ENCODE assay signal across 2 cellular contexts in the genomic region with DNA sequence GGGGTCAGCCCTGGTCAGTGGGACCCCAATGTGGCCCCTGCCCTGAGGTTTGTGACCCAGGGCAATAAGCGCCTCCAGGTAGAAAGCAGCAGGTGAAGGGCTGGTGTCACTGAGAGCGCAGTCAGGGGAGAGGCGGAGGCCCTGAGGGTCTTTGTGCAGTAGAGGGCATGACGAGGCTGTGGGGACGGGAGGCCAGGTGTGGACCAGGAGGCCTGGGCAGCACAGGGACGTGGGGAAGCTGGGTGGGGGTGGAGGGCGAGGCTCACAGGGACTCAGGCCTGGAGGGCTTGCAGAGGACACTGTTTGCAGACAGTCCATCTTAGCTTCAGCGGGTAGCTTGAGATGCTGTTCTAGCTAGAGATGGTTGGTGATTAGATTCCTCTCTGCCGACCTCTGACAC.
TF ChIP-seq lines count a peak whose summit lies in the region.

No MANE protein-coding gene starts in this region.

TF ChIP-seq in SK-N-SH, 30 proteins besides CTCF, POLR2A, EP300 and RAD21:
- TF ChIP-seq RFX5 (IDR thresholded peaks at IDR 0.05; ENCODE audit: low read length): no peak
- TF ChIP-seq, protein P1, sequence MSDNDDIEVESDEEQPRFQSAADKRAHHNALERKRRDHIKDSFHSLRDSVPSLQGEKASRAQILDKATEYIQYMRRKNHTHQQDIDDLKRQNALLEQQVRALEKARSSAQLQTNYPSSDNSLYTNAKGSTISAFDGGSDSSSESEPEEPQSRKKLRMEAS (IDR thresholded peaks at IDR 0.05; ENCODE audit: low read depth): no peak
- TF ChIP-seq, protein P2, sequence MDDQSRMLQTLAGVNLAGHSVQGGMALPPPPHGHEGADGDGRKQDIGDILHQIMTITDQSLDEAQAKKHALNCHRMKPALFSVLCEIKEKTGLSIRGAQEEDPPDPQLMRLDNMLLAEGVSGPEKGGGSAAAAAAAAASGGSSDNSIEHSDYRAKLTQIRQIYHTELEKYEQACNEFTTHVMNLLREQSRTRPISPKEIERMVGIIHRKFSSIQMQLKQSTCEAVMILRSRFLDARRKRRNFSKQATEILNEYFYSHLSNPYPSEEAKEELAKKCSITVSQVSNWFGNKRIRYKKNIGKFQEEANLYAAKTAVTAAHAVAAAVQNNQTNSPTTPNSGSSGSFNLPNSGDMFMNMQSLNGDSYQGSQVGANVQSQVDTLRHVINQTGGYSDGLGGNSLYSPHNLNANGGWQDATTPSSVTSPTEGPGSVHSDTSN (IDR thresholded peaks at IDR 0.05): no peak
- no peak for TF ChIP-seq CHD2 (IDR thresholded peaks at IDR 0.05; ENCODE audit: low read length, partially characterized antibody)
- TF ChIP-seq, protein P3, sequence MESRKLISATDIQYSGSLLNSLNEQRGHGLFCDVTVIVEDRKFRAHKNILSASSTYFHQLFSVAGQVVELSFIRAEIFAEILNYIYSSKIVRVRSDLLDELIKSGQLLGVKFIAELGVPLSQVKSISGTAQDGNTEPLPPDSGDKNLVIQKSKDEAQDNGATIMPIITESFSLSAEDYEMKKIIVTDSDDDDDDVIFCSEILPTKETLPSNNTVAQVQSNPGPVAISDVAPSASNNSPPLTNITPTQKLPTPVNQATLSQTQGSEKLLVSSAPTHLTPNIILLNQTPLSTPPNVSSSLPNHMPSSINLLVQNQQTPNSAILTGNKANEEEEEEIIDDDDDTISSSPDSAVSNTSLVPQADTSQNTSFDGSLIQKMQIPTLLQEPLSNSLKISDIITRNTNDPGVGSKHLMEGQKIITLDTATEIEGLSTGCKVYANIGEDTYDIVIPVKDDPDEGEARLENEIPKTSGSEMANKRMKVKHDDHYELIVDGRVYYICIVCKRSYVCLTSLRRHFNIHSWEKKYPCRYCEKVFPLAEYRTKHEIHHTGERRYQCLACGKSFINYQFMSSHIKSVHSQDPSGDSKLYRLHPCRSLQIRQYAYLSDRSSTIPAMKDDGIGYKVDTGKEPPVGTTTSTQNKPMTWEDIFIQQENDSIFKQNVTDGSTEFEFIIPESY (IDR thresholded peaks at IDR 0.05; ENCODE audit: borderline replicate concordance, low read depth): no peak
TF ChIP-seq in SK-N-SH: peak in this region for 0.

TF ChIP-seq in SK-N-SH treated with all-trans-retinoic acid at 6 μM for 48 hours, 23 proteins besides CTCF, POLR2A, EP300 and RAD21:
- TF ChIP-seq, protein P4, sequence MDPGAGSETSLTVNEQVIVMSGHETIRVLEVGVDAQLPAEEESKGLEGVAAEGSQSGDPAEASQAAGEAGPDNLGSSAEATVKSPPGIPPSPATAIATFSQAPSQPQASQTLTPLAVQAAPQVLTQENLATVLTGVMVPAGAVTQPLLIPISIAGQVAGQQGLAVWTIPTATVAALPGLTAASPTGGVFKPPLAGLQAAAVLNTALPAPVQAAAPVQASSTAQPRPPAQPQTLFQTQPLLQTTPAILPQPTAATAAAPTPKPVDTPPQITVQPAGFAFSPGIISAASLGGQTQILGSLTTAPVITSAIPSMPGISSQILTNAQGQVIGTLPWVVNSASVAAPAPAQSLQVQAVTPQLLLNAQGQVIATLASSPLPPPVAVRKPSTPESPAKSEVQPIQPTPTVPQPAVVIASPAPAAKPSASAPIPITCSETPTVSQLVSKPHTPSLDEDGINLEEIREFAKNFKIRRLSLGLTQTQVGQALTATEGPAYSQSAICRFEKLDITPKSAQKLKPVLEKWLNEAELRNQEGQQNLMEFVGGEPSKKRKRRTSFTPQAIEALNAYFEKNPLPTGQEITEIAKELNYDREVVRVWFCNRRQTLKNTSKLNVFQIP (CRISPR knock-in tag; IDR thresholded peaks at IDR 0.05; ENCODE audit: borderline replicate concordance, low read depth): no peak
- TF ChIP-seq, protein P5, sequence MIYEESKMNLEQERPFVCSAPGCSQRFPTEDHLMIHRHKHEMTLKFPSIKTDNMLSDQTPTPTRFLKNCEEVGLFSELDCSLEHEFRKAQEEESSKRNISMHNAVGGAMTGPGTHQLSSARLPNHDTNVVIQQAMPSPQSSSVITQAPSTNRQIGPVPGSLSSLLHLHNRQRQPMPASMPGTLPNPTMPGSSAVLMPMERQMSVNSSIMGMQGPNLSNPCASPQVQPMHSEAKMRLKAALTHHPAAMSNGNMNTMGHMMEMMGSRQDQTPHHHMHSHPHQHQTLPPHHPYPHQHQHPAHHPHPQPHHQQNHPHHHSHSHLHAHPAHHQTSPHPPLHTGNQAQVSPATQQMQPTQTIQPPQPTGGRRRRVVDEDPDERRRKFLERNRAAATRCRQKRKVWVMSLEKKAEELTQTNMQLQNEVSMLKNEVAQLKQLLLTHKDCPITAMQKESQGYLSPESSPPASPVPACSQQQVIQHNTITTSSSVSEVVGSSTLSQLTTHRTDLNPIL (CRISPR knock-in tag; IDR thresholded peaks at IDR 0.05; ENCODE audit: low read depth): no peak
- TF ChIP-seq OSR1 (CRISPR knock-in tag; IDR thresholded peaks at IDR 0.05) (no peak), CSDC2 (CRISPR knock-in tag; IDR thresholded peaks at IDR 0.05) (no peak), ESRRG (CRISPR knock-in tag; IDR thresholded peaks at IDR 0.05) (no peak), PPARA (CRISPR knock-in tag; IDR thresholded peaks at IDR 0.05; ENCODE audit: borderline replicate concordance) (no peak), BACH2 (CRISPR knock-in tag; IDR thresholded peaks at IDR 0.05; ENCODE audit: borderline replicate concordance) (no peak), RARB (CRISPR knock-in tag; IDR thresholded peaks at IDR 0.05) (no peak), ZNF70 (CRISPR knock-in tag; IDR thresholded peaks at IDR 0.05) (no peak), ISL1 (CRISPR knock-in tag; IDR thresholded peaks at IDR 0.05) (no peak), ZFP3 (CRISPR knock-in tag; IDR thresholded peaks at IDR 0.05) (no peak), ZFP30 (CRISPR knock-in tag; IDR thresholded peaks at IDR 0.05) (no peak), ZC3H10 (CRISPR knock-in tag; IDR thresholded peaks at IDR 0.05) (no peak), TCF4 (CRISPR knock-in tag; IDR thresholded peaks at IDR 0.05; ENCODE audit: borderline replicate concordance) (no peak), GLIS3 (CRISPR knock-in tag; IDR thresholded peaks at IDR 0.05) (no peak), SNAI2 (CRISPR knock-in tag; IDR thresholded peaks at IDR 0.05) (no peak), PATZ1 (CRISPR knock-in tag; IDR thresholded peaks at IDR 0.05; ENCODE audit: borderline replicate concordance) (no peak), TOX (CRISPR knock-in tag; IDR thresholded peaks at IDR 0.05; ENCODE audit: borderline replicate concordance) (no peak), ARNTL (CRISPR knock-in tag; IDR thresholded peaks at IDR 0.05; ENCODE audit: borderline replicate concordance, low read depth) (no peak)
- TF ChIP-seq, protein P6, sequence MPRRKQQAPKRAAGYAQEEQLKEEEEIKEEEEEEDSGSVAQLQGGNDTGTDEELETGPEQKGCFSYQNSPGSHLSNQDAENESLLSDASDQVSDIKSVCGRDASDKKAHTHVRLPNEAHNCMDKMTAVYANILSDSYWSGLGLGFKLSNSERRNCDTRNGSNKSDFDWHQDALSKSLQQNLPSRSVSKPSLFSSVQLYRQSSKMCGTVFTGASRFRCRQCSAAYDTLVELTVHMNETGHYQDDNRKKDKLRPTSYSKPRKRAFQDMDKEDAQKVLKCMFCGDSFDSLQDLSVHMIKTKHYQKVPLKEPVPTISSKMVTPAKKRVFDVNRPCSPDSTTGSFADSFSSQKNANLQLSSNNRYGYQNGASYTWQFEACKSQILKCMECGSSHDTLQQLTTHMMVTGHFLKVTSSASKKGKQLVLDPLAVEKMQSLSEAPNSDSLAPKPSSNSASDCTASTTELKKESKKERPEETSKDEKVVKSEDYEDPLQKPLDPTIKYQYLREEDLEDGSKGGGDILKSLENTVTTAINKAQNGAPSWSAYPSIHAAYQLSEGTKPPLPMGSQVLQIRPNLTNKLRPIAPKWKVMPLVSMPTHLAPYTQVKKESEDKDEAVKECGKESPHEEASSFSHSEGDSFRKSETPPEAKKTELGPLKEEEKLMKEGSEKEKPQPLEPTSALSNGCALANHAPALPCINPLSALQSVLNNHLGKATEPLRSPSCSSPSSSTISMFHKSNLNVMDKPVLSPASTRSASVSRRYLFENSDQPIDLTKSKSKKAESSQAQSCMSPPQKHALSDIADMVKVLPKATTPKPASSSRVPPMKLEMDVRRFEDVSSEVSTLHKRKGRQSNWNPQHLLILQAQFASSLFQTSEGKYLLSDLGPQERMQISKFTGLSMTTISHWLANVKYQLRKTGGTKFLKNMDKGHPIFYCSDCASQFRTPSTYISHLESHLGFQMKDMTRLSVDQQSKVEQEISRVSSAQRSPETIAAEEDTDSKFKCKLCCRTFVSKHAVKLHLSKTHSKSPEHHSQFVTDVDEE (CRISPR knock-in tag; IDR thresholded peaks at IDR 0.05): no peak
